ENCODE assay signal across 32 cellular contexts in genomic region chr16:35149550-35149949, GRCh38.
"Had no signal": no experiment of that assay in that cellular context is flagged by ENCODE, and none has a peak within 500 bp of the region (broad histone marks: within the 10 kb centered on the region; RNA-seq: fewer than 3 reads in every experiment).

No MANE protein-coding gene starts in this region.

- H3K27me3 ChIP-seq: adrenal gland, cardiac muscle cell had no signal

- DNase-seq: activated B cell treated with CpG ODN at 0.5 μM for 24 hours; activated CD4-positive, alpha-beta memory T cell treated with anti-CD3 and anti-CD28 coated beads, Interleukin-2, amount 10 ng/mL, durations not matched to agents 7 days and 5 days; activated CD4-positive, alpha-beta T cell treated with anti-CD3 and anti-CD28 coated beads for 4 hours; activated CD4-positive, alpha-beta T cell treated with anti-CD3 and anti-CD28 coated beads, Interleukin-2, amount 10 ng/mL, durations not matched to agents 24 days and 14 days; activated CD4-positive, alpha-beta T cell treated with anti-CD3 and anti-CD28 coated beads, Interleukin-2, amount 50 U/mL, for 1 hour; activated CD4-positive, alpha-beta T cell treated with anti-CD3 and anti-CD28 coated beads, Interleukin-2, amount 50 U/mL, for 48 hours; activated CD4-positive, CD25-positive, alpha-beta regulatory T cell treated with anti-CD3 and anti-CD28 coated beads, Interleukin-2, amount 50 U/mL, for 72 hours; activated CD8-positive, alpha-beta memory T cell treated with anti-CD3 and anti-CD28 coated beads for 24 hours; activated CD8-positive, alpha-beta memory T cell treated with anti-CD3 and anti-CD28 coated beads, Interleukin-2, amount 10 ng/mL, durations not matched to agents 7 days and 5 days; activated CD8-positive, alpha-beta memory T cell treated with anti-CD3 and anti-CD28 coated beads, Interleukin-2, amount 50 U/mL, for 48 hours; activated CD8-positive, alpha-beta T cell treated with anti-CD3 and anti-CD28 coated beads, Interleukin-2, amount 10 ng/mL, durations not matched to agents 7 days and 5 days; activated effector memory CD4-positive, alpha-beta T cell treated with anti-CD3 and anti-CD28 coated beads, Interleukin-2, amount 50 U/mL, for 16 hours; activated gamma-delta T cell treated with Interleukin-2 at 50 U/mL for 16 hours; activated naive CD4-positive, alpha-beta T cell; activated naive CD4-positive, alpha-beta T cell treated with anti-CD3 and anti-CD28 coated beads for 36 hours; activated naive CD4-positive, alpha-beta T cell treated with anti-CD3 and anti-CD28 coated beads, Interleukin-2, amount 50 U/mL, for 16 hours; activated naive CD8-positive, alpha-beta T cell treated with anti-CD3 and anti-CD28 coated beads for 36 hours; activated T-cell treated with anti-CD3 and anti-CD28 coated beads, Interleukin-2, amount 50 U/mL, for 4 hours; activated T-cell treated with anti-CD3 and anti-CD28 coated beads, Interleukin-2, amount 50 U/mL, for 72 hours; amniotic stem cell; aorta; caudate nucleus; cerebellar nuclear complex; SW 1271; T-helper 1 cell; T-helper 2 cell; T-helper 9 cell had no signal

- H3K36me3 ChIP-seq: adrenal gland, cardiac muscle cell had no signal

- H3K27ac ChIP-seq: adrenal gland, cardiac muscle cell, VCaP had no signal

- H3K9me3 ChIP-seq: adrenal gland had no signal

- H3K4me1 ChIP-seq: adrenal gland had no signal

- H3K4me3 ChIP-seq: adrenal gland, cardiac muscle cell had no signal

- ATAC-seq: activated CD8-positive, alpha-beta memory T cell treated with anti-CD3 and anti-CD28 coated beads, Interleukin-2, amount 10 ng/mL, durations not matched to agents 7 days and 5 days; activated CD8-positive, alpha-beta T cell treated with anti-CD3 and anti-CD28 coated beads, Interleukin-2, amount 10 ng/mL, durations not matched to agents 7 days and 5 days; activated naive CD4-positive, alpha-beta T cell treated with anti-CD3 and anti-CD28 coated beads, Interleukin-2, amount 50 U/mL, for 72 hours; activated T-cell treated with anti-CD3 and anti-CD28 coated beads, Interleukin-2, amount 50 U/mL, for 4 hours; activated T-cell treated with anti-CD3 and anti-CD28 coated beads, Interleukin-2, amount 50 U/mL, for 72 hours; activated T-helper 17 cell treated with anti-CD3 and anti-CD28 coated beads, Interleukin-2, amount 50 U/mL, for 72 hours had no signal
